ENCODE assay signal across 28 cellular contexts in genomic region chr9:32978051-32978450, GRCh38.
"Had no signal": no experiment of that assay in that cellular context is flagged by ENCODE, and none has a peak within 500 bp of the region (broad histone marks: within the 10 kb centered on the region; RNA-seq: fewer than 3 reads in every experiment).

No MANE protein-coding gene starts in this region.

- DNase-seq: activated CD4-positive, alpha-beta memory T cell treated with anti-CD3 and anti-CD28 coated beads for 36 hours; activated CD4-positive, alpha-beta T cell treated with anti-CD3 and anti-CD28 coated beads for 36 hours; activated CD4-positive, alpha-beta T cell treated with anti-CD3 and anti-CD28 coated beads, Interleukin-2, amount 10 ng/mL, durations not matched to agents 24 days and 14 days; activated CD4-positive, CD25-positive, alpha-beta regulatory T cell; activated CD4-positive, CD25-positive, alpha-beta regulatory T cell treated with anti-CD3 and anti-CD28 coated beads, Interleukin-2, amount 50 U/mL, for 72 hours; activated CD8-positive, alpha-beta memory T cell treated with anti-CD3 and anti-CD28 coated beads, Interleukin-2, amount 10 ng/mL, durations not matched to agents 7 days and 5 days; activated CD8-positive, alpha-beta memory T cell treated with anti-CD3 and anti-CD28 coated beads, Interleukin-2, amount 50 U/mL, for 4 hours; activated CD8-positive, alpha-beta T cell treated with anti-CD3 and anti-CD28 coated beads, Interleukin-2, amount 10 ng/mL, durations not matched to agents 7 days and 5 days; activated effector memory CD4-positive, alpha-beta T cell treated with Interleukin-2 at 50 U/mL for 16 hours; activated gamma-delta T cell treated with Interleukin-2 at 50 U/mL for 16 hours; activated naive CD4-positive, alpha-beta T cell treated with anti-CD3 and anti-CD28 coated beads for 36 hours; activated naive CD8-positive, alpha-beta T cell treated with anti-CD3 and anti-CD28 coated beads, Interleukin-2, amount 10 ng/mL, durations not matched to agents 7 days and 5 days; activated T-cell treated with anti-CD3 and anti-CD28 coated beads, Interleukin-2, amount 50 U/mL, for 4 hours; dorsolateral prefrontal cortex; effector memory CD4-positive, alpha-beta T cell; endodermal cell; foreskin fibroblast; head of caudate nucleus; T-helper 1 cell; T-helper 2 cell had no signal

- H3K4me3 Mint-ChIP-seq: activated CD4-positive, alpha-beta memory T cell treated with anti-CD3 and anti-CD28 coated beads for 36 hours; activated CD4-positive, alpha-beta T cell treated with anti-CD3 and anti-CD28 coated beads for 36 hours; activated CD4-positive, alpha-beta T cell treated with anti-CD3 and anti-CD28 coated beads, Interleukin-2, amount 10 ng/mL, durations not matched to agents 24 days and 14 days; activated CD8-positive, alpha-beta memory T cell treated with anti-CD3 and anti-CD28 coated beads, Interleukin-2, amount 10 ng/mL, durations not matched to agents 7 days and 5 days; activated CD8-positive, alpha-beta T cell treated with anti-CD3 and anti-CD28 coated beads, Interleukin-2, amount 10 ng/mL, durations not matched to agents 7 days and 5 days; activated naive CD4-positive, alpha-beta T cell treated with anti-CD3 and anti-CD28 coated beads for 36 hours; activated naive CD4-positive, alpha-beta T cell treated with anti-CD3 and anti-CD28 coated beads, Interleukin-2, amount 50 U/mL, for 24 hours; activated naive CD8-positive, alpha-beta T cell treated with anti-CD3 and anti-CD28 coated beads, Interleukin-2, amount 10 ng/mL, durations not matched to agents 7 days and 5 days; activated T-cell treated with anti-CD3 and anti-CD28 coated beads, Interleukin-2, amount 50 U/mL, for 4 hours; brain; central memory CD8-positive, alpha-beta T cell; dendritic cell treated with granulocyte-macrophage colony-stimulating factor and Interleukin-4, amounts not matched to agents 40 ng/mL and 50 ng/mL, for 4 days; endodermal cell had no signal

- H3K4me1 Mint-ChIP-seq: activated CD4-positive, alpha-beta T cell treated with anti-CD3 and anti-CD28 coated beads for 36 hours; activated CD4-positive, alpha-beta T cell treated with anti-CD3 and anti-CD28 coated beads, Interleukin-2, amount 10 ng/mL, durations not matched to agents 24 days and 14 days; activated CD8-positive, alpha-beta memory T cell treated with anti-CD3 and anti-CD28 coated beads, Interleukin-2, amount 10 ng/mL, durations not matched to agents 7 days and 5 days; activated naive CD4-positive, alpha-beta T cell treated with anti-CD3 and anti-CD28 coated beads, Interleukin-2, amount 50 U/mL, for 24 hours; activated naive CD8-positive, alpha-beta T cell treated with anti-CD3 and anti-CD28 coated beads, Interleukin-2, amount 10 ng/mL, durations not matched to agents 7 days and 5 days; brain; central memory CD8-positive, alpha-beta T cell; endodermal cell had no signal

- H3K4me1 ChIP-seq: ascending aorta, breast epithelium had no signal

- H3K9me3 Mint-ChIP-seq: activated CD4-positive, alpha-beta memory T cell treated with anti-CD3 and anti-CD28 coated beads for 36 hours; activated CD4-positive, alpha-beta T cell treated with anti-CD3 and anti-CD28 coated beads, Interleukin-2, amount 10 ng/mL, durations not matched to agents 24 days and 14 days; activated naive CD4-positive, alpha-beta T cell treated with anti-CD3 and anti-CD28 coated beads for 36 hours; activated naive CD4-positive, alpha-beta T cell treated with anti-CD3 and anti-CD28 coated beads, Interleukin-2, amount 50 U/mL, for 24 hours; activated naive CD8-positive, alpha-beta T cell treated with anti-CD3 and anti-CD28 coated beads, Interleukin-2, amount 10 ng/mL, durations not matched to agents 7 days and 5 days; activated T-cell treated with anti-CD3 and anti-CD28 coated beads, Interleukin-2, amount 50 U/mL, for 4 hours; brain; central memory CD8-positive, alpha-beta T cell; dendritic cell treated with granulocyte-macrophage colony-stimulating factor and Interleukin-4, amounts not matched to agents 40 ng/mL and 50 ng/mL, for 4 days; endodermal cell had no signal

- H3K9me3 ChIP-seq: ascending aorta, breast epithelium had no signal

- FAIRE-seq: frontal cortex had no signal

- H3K27me3 Mint-ChIP-seq: activated CD4-positive, alpha-beta memory T cell treated with anti-CD3 and anti-CD28 coated beads for 36 hours; activated CD4-positive, alpha-beta T cell treated with anti-CD3 and anti-CD28 coated beads for 36 hours; activated CD4-positive, alpha-beta T cell treated with anti-CD3 and anti-CD28 coated beads, Interleukin-2, amount 10 ng/mL, durations not matched to agents 24 days and 14 days; activated CD8-positive, alpha-beta memory T cell treated with anti-CD3 and anti-CD28 coated beads, Interleukin-2, amount 10 ng/mL, durations not matched to agents 7 days and 5 days; activated naive CD4-positive, alpha-beta T cell treated with anti-CD3 and anti-CD28 coated beads, Interleukin-2, amount 50 U/mL, for 24 hours; activated naive CD8-positive, alpha-beta T cell treated with anti-CD3 and anti-CD28 coated beads, Interleukin-2, amount 10 ng/mL, durations not matched to agents 7 days and 5 days; brain; central memory CD8-positive, alpha-beta T cell; dendritic cell treated with granulocyte-macrophage colony-stimulating factor and Interleukin-4, amounts not matched to agents 40 ng/mL and 50 ng/mL, for 4 days had no signal

- H3K27ac ChIP-seq: ascending aorta, breast epithelium, coronary artery, dorsolateral prefrontal cortex had no signal

- H3K27ac Mint-ChIP-seq: activated CD4-positive, alpha-beta memory T cell treated with anti-CD3 and anti-CD28 coated beads for 36 hours; activated CD4-positive, alpha-beta T cell treated with anti-CD3 and anti-CD28 coated beads for 36 hours; activated CD4-positive, alpha-beta T cell treated with anti-CD3 and anti-CD28 coated beads, Interleukin-2, amount 10 ng/mL, durations not matched to agents 24 days and 14 days; activated CD8-positive, alpha-beta memory T cell treated with anti-CD3 and anti-CD28 coated beads, Interleukin-2, amount 10 ng/mL, durations not matched to agents 7 days and 5 days; activated CD8-positive, alpha-beta T cell treated with anti-CD3 and anti-CD28 coated beads, Interleukin-2, amount 10 ng/mL, durations not matched to agents 7 days and 5 days; activated naive CD4-positive, alpha-beta T cell treated with anti-CD3 and anti-CD28 coated beads for 36 hours; activated naive CD4-positive, alpha-beta T cell treated with anti-CD3 and anti-CD28 coated beads, Interleukin-2, amount 50 U/mL, for 24 hours; activated naive CD8-positive, alpha-beta T cell treated with anti-CD3 and anti-CD28 coated beads, Interleukin-2, amount 10 ng/mL, durations not matched to agents 7 days and 5 days; brain; dendritic cell treated with granulocyte-macrophage colony-stimulating factor and Interleukin-4, amounts not matched to agents 40 ng/mL and 50 ng/mL, for 4 days; endodermal cell had no signal

- H3K27me3 ChIP-seq: ascending aorta, breast epithelium, dorsolateral prefrontal cortex had no signal

- H3K4me3 ChIP-seq: ascending aorta, breast epithelium, coronary artery, dorsolateral prefrontal cortex had no signal
